ENCODE assay signal across 26 cellular contexts in genomic region chr10:34641913-34642558, GRCh38.
DNase-seq lines count a peak whose midpoint lies in the region; ATAC-seq, FAIRE-seq and TF ChIP-seq lines count a peak whose summit lies in the region.
"Had no signal": no experiment of that assay in that cellular context is flagged by ENCODE, and none has a peak within 500 bp of the region (broad histone marks: within the 10 kb centered on the region; RNA-seq: fewer than 3 reads in every experiment).

No MANE protein-coding gene starts in this region.

- H3K4me1 Mint-ChIP-seq in progenitor cell of endocrine pancreas (ENCODE audit: low read depth): peaks cover 18% of the 10 kb centered on the region

- FAIRE-seq in HTR-8/SVneo (lab: Jason Lieb, UNC): peak; percentile 26
- FAIRE-seq: GM12892, keratinocyte had no signal

- no peak overlapping the region for H3K27ac ChIP-seq in foreskin keratinocyte
- H3K27ac ChIP-seq: 22Rv1, esophagus muscularis mucosa, gastrocnemius medialis, parathyroid adenoma, thoracic aorta had no signal

- H3K9me3 Mint-ChIP-seq in progenitor cell of endocrine pancreas (ENCODE audit: low read depth): no peaks in the 10 kb centered on the region
- H3K9me3 Mint-ChIP-seq: activated CD4-positive, alpha-beta memory T cell treated with anti-CD3 and anti-CD28 coated beads, Interleukin-2, amount 10 ng/mL, durations not matched to agents 7 days and 5 days; brain; naive B cell had no signal

- DNase-seq in NCI-H2171 treated with DMSO at 0.1 percent for 48 hours (lab: John Stamatoyannopoulos, UW) (peak; percentile 14), NCI-H2171 (lab: John Stamatoyannopoulos, UW) (no peak), HTR-8/SVneo (ENCODE audit: insufficient read length, low spot score) (no peak), foreskin keratinocyte (no peak), progenitor cell of endocrine pancreas (ENCODE audit: low spot score, unreplicated experiment) (no peak), H7 (no peak), NCI-H146 treated with DMSO at 0.1 percent for 48 hours (lab: John Stamatoyannopoulos, UW; ENCODE audit: unreplicated experiment) (no peak)
- DNase-seq: activated CD4-positive, alpha-beta memory T cell treated with anti-CD3 and anti-CD28 coated beads, Interleukin-2, amount 10 ng/mL, durations not matched to agents 7 days and 5 days; activated gamma-delta T cell; activated T-cell treated with anti-CD3 and anti-CD28 coated beads for 4 hours; AML-193; effector memory CD4-positive, alpha-beta T cell; gastrocnemius medialis; mammary epithelial cell; naive B cell; NCI-H1417 treated with DMSO at 0.1 percent for 48 hours; NCI-H526; T1000 had no signal

- H3K27me3 ChIP-seq in foreskin keratinocyte (no peaks in the 10 kb centered on the region), H7 (ENCODE audit: control insufficient read depth, insufficient read depth, low read length) (no peaks in the 10 kb centered on the region)
- H3K27me3 ChIP-seq: esophagus muscularis mucosa, gastrocnemius medialis had no signal

- H3K36me3 Mint-ChIP-seq in progenitor cell of endocrine pancreas (ENCODE audit: insufficient read depth): no peaks in the 10 kb centered on the region
- H3K36me3 Mint-ChIP-seq: brain, naive B cell had no signal

- peaks cover 13% of the 10 kb centered on the region for H3K4me1 ChIP-seq in foreskin keratinocyte

- no peaks in the 10 kb centered on the region for H3K27me3 Mint-ChIP-seq in progenitor cell of endocrine pancreas
- H3K27me3 Mint-ChIP-seq: activated CD4-positive, alpha-beta memory T cell treated with anti-CD3 and anti-CD28 coated beads, Interleukin-2, amount 10 ng/mL, durations not matched to agents 7 days and 5 days; brain had no signal

- TF ChIP-seq CTCF in foreskin keratinocyte (conservative IDR thresholded peaks at IDR 0.05) (peak; percentile 6), progenitor cell of endocrine pancreas (IDR thresholded peaks at IDR 0.05; ENCODE audit: unreplicated experiment) (no peak)

- ATAC-seq in foreskin keratinocyte (peak; percentile 48), GM21576 (IDR thresholded peaks at IDR 0.05; ENCODE audit: unreplicated experiment) (no peak)
- ATAC-seq: gastrocnemius medialis had no signal

- no peaks in the 10 kb centered on the region for H3K36me3 ChIP-seq in H7 (replicated peaks; ENCODE audit: control insufficient read depth, insufficient read depth, low read length)
- H3K36me3 ChIP-seq: esophagus muscularis mucosa, gastrocnemius medialis, thoracic aorta had no signal

- H3K4me3 Mint-ChIP-seq in progenitor cell of endocrine pancreas (ENCODE audit: low read depth): no peak overlapping the region
- H3K4me3 Mint-ChIP-seq: activated CD4-positive, alpha-beta memory T cell treated with anti-CD3 and anti-CD28 coated beads, Interleukin-2, amount 10 ng/mL, durations not matched to agents 7 days and 5 days; brain; naive B cell had no signal

- no peak overlapping the region for H3K4me3 ChIP-seq in H7 (ENCODE audit: insufficient read depth, low read depth, low read length)
- H3K4me3 ChIP-seq: esophagus muscularis mucosa, gastrocnemius medialis, thoracic aorta had no signal

- H3K27ac Mint-ChIP-seq in progenitor cell of endocrine pancreas: peak overlapping the region; percentile 73
- H3K27ac Mint-ChIP-seq: activated CD4-positive, alpha-beta memory T cell treated with anti-CD3 and anti-CD28 coated beads, Interleukin-2, amount 10 ng/mL, durations not matched to agents 7 days and 5 days had no signal
